8 cellular contexts compared by ENCODE assay signal in genomic region chr2:216110620-216111019, GRCh38. TPM values are rescaled to one million over a fixed set of nuclear protein-coding genes. Genes with fewer than 3 reads are reported as not detected.
DNase-seq lines count a peak whose midpoint lies in the region; ATAC-seq, FAIRE-seq and TF ChIP-seq lines count a peak whose summit lies in the region.

No MANE protein-coding gene starts in this region.

- H4K20me1 ChIP-seq in astrocyte (ENCODE audit: insufficient read depth, low read length), result peaks cover 32% of the 10 kb centered on the region

- H2BK15ac ChIP-seq in mesenchymal stem cell (ENCODE audit: low read depth, poor library complexity, severe bottlenecking), result no peak overlapping the region

- H3K4me1 ChIP-seq in right cardiac atrium (ENCODE audit: control insufficient read depth, insufficient read depth, low read length) (peaks cover 2% of the 10 kb centered on the region), astrocyte (ENCODE audit: insufficient read depth, low read length) (peaks cover 27% of the 10 kb centered on the region), mesenchymal stem cell (ENCODE audit: control insufficient read depth, insufficient read depth, low read depth, low read length) (peaks cover 8% of the 10 kb centered on the region)

- no peak overlapping the region for H2AFZ ChIP-seq in astrocyte (ENCODE audit: low read depth, low read length)
- H2AFZ ChIP-seq in mesenchymal stem cell (ENCODE audit: low read depth, low read length), result no peak overlapping the region

- intact Hi-C loops in right cardiac atrium (cut with DNase I), result no loop called here
- intact Hi-C loops in Right ventricle myocardium superior (cut with DNase I), result no loop called here

- H3K4me2 ChIP-seq in astrocyte (ENCODE audit: low read length), result peak overlapping the region; percentile 87
- peak overlapping the region; percentile 64 for H3K4me2 ChIP-seq in mesenchymal stem cell (ENCODE audit: low read length, poor library complexity, severe bottlenecking)

- no peak overlapping the region for H3K23ac ChIP-seq in mesenchymal stem cell (ENCODE audit: low read length in 2 of 2)

- H3K18ac ChIP-seq in mesenchymal stem cell (ENCODE audit: low read depth in 1 of 2, low read length in 2 of 2), result no peak overlapping the region

- 11% methylated on average over 1 of the region's 1 CpG for WGBS in right cardiac atrium
- WGBS in mesenchymal stem cell, result no CpG with 5 or more reads among the region's 1 CpG

- H3K27me3 ChIP-seq in right cardiac atrium (ENCODE audit: control insufficient read depth, insufficient read depth) (no peaks in the 10 kb centered on the region), astrocyte (ENCODE audit: insufficient read depth, low read length) (no peaks in the 10 kb centered on the region), mesenchymal stem cell (ENCODE audit: control insufficient read depth in 1 of 2, insufficient read depth in 1 of 2, low read length in 2 of 2) (no peaks in the 10 kb centered on the region), H7 (ENCODE audit: control insufficient read depth, insufficient read depth, low read length) (no peaks in the 10 kb centered on the region)

- no peak overlapping the region for H2BK5ac ChIP-seq in mesenchymal stem cell (ENCODE audit: low read depth, low read length, poor library complexity, severe bottlenecking)

- no peak overlapping the region for H2BK12ac ChIP-seq in mesenchymal stem cell (ENCODE audit: low read length in 2 of 2)

- no peak for FAIRE-seq in astrocyte (lab: Jason Lieb, UNC)

- no peaks in the 10 kb centered on the region for H3K9me3 ChIP-seq in right cardiac atrium (ENCODE audit: control insufficient read depth, low read length)
- no peaks in the 10 kb centered on the region for H3K9me3 ChIP-seq in astrocyte (ENCODE audit: insufficient read depth, low read depth, low read length)
- no peaks in the 10 kb centered on the region for H3K9me3 ChIP-seq in mesenchymal stem cell (ENCODE audit: control insufficient read depth, low read length)

- H3K4me3 ChIP-seq in right cardiac atrium (ENCODE audit: low read length) (peak overlapping the region; percentile 79), astrocyte (ENCODE audit: insufficient read depth, low read depth, low read length) (peak overlapping the region; percentile 99), mesenchymal stem cell (ENCODE audit: insufficient read depth in 1 of 2, low read depth in 1 of 2, low read length in 2 of 2) (peak overlapping the region in 1 of 2 experiments; percentile 96), H7 (ENCODE audit: insufficient read depth, low read depth, low read length) (no peak overlapping the region; the same call in 1 of the 2 replicates)

- no peaks in the 10 kb centered on the region for H3K27me3 Mint-ChIP-seq in astrocyte (ENCODE audit: low read depth, unreplicated experiment)

- ATAC-seq in right cardiac atrium (no peak), Right ventricle myocardium superior (ENCODE audit: poor library complexity) (no peak)

- no peak overlapping the region for H4K8ac ChIP-seq in mesenchymal stem cell (ENCODE audit: low read length)

- H3K14ac ChIP-seq in mesenchymal stem cell (ENCODE audit: low read length in 2 of 2), result no peak overlapping the region

- no peaks in the 10 kb centered on the region for H3K9me3 Mint-ChIP-seq in astrocyte (ENCODE audit: unreplicated experiment)

- H4K91ac ChIP-seq in mesenchymal stem cell (ENCODE audit: low read length), result no peak overlapping the region

- H3K36me3 Mint-ChIP-seq in astrocyte (ENCODE audit: low read depth, unreplicated experiment), result peaks cover 6% of the 10 kb centered on the region

- H3K36me3 ChIP-seq in astrocyte (ENCODE audit: insufficient read depth, low read length), result peaks cover 32% of the 10 kb centered on the region
- peaks cover 8 to 47% of the 10 kb centered on the region in 2 experiments for H3K36me3 ChIP-seq in mesenchymal stem cell (ENCODE audit: control insufficient read depth in 1 of 2, insufficient read depth in 2 of 2, low read depth in 1 of 2, low read length in 2 of 2)
- peaks cover 35% of the 10 kb centered on the region for H3K36me3 ChIP-seq in H7 (replicated peaks; ENCODE audit: control insufficient read depth, insufficient read depth, low read length)

- TF ChIP-seq CTCF in astrocyte (IDR thresholded peaks at IDR 0.05; ENCODE audit: insufficient read depth, low read depth, low read length), result no peak

- peaks cover 48% of the 10 kb centered on the region for H3K4me1 Mint-ChIP-seq in astrocyte (ENCODE audit: low read depth, unreplicated experiment)

- H2BK120ac ChIP-seq in mesenchymal stem cell (ENCODE audit: low read depth, low read length), result no peak overlapping the region

- H3K79me2 ChIP-seq in astrocyte (ENCODE audit: insufficient read depth, low read length), result peaks cover 53% of the 10 kb centered on the region

- peak overlapping the region; percentile 99 for H3K9ac ChIP-seq in astrocyte (ENCODE audit: low read length)
- peak overlapping the region; percentile 98 for H3K9ac ChIP-seq in mesenchymal stem cell (ENCODE audit: low read length)

- DNase-seq in right cardiac atrium (no peak), Right ventricle myocardium superior (no peak), astrocyte (ENCODE audit: low read depth) (no peak), mesenchymal stem cell (no peak), AML-193 (lab: John Stamatoyannopoulos, UW) (no peak), AG08396 (ENCODE audit: low spot score) (no peak), H7 (no peak), ureter (ENCODE audit: low spot score) (no peak)

- H3K4ac ChIP-seq in mesenchymal stem cell (ENCODE audit: low read depth in 1 of 2, low read length in 2 of 2), result no peak overlapping the region

- peak overlapping the region; percentile 99 for H3K4me3 Mint-ChIP-seq in astrocyte (ENCODE audit: unreplicated experiment)

- H3K27ac ChIP-seq in right cardiac atrium (ENCODE audit: low read length) (no peak overlapping the region), astrocyte (ENCODE audit: low read depth, low read length) (peak overlapping the region; percentile 94), mesenchymal stem cell (ENCODE audit: low read length, poor library complexity, severe bottlenecking) (no peak overlapping the region)

- no peak overlapping the region for H2AK5ac ChIP-seq in mesenchymal stem cell (ENCODE audit: low read length, severe bottlenecking)

- peak overlapping the region; percentile 86 for H3K27ac Mint-ChIP-seq in astrocyte (ENCODE audit: unreplicated experiment)

- peaks cover 2% of the 10 kb centered on the region for H3K79me1 ChIP-seq in mesenchymal stem cell (replicated peaks; ENCODE audit: low read length, poor library complexity, severe bottlenecking)

RNA-seq across cellular contexts. Expression of gene XRCC5, which starts 1.5 kb away (rescaled TPM):
- 100 to 1,000 TPM; 121 to 145 (median 129) TPM for total RNA-seq in right cardiac atrium
- 57.7 TPM for polyA plus RNA-seq in right cardiac atrium
- 125 TPM for total RNA-seq in Right ventricle myocardium superior
- 237 and 249 TPM in 2 replicates for total RNA-seq in astrocyte
- polyA plus RNA-seq in mesenchymal stem cell (2013, experiment 1 of 2), result 151 TPM
- 150 TPM for polyA plus RNA-seq in mesenchymal stem cell (2013, experiment 2 of 2)
- total RNA-seq in H7 (2014; rRNA removed; shearing (Covaris generic)), result 496 and 523 TPM in 2 replicates
- 282 TPM for total RNA-seq in ureter

RNA-seq across cellular contexts. Expression of gene TMEM169, which starts 28.9 kb away (rescaled TPM):
- total RNA-seq in right cardiac atrium (under 1 TPM in 3 of 4 donors, not detected in 1; 0.17 to 0.42 (median 0.32) TPM), Right ventricle myocardium superior (0.62 TPM), astrocyte (17.9 and 20.1 TPM in 2 replicates), ureter (0.21 TPM)
- 0.14 TPM for polyA plus RNA-seq in right cardiac atrium
- polyA plus RNA-seq in mesenchymal stem cell (2013, experiment 1 of 2), result 1.2 TPM
- polyA plus RNA-seq in mesenchymal stem cell (2013, experiment 2 of 2), result 1.2 TPM
- 0.42 and 1.1 TPM in 2 replicates for total RNA-seq in H7 (2014; rRNA removed; shearing (Covaris generic))

RNA-seq across cellular contexts. Expression of gene PECR, which starts 29.0 kb away (rescaled TPM):
- 1 to 10 TPM; 2.9 to 7.9 (median 6.0) TPM for total RNA-seq in right cardiac atrium
- polyA plus RNA-seq in right cardiac atrium, result 5.1 TPM
- 6.0 TPM for total RNA-seq in Right ventricle myocardium superior
- total RNA-seq in astrocyte, result 17.0 and 17.3 TPM in 2 replicates
- polyA plus RNA-seq in mesenchymal stem cell (2013, experiment 1 of 2), result 5.5 TPM
- polyA plus RNA-seq in mesenchymal stem cell (2013, experiment 2 of 2), result 4.8 TPM
- 12.1 and 15.1 TPM in 2 replicates for total RNA-seq in H7 (2014; rRNA removed; shearing (Covaris generic))
- total RNA-seq in ureter, result 6.3 TPM
